8 cellular contexts compared by ENCODE assay signal in genomic region chr4:80184053-80184790, GRCh38. TPM values are rescaled to one million over a fixed set of nuclear protein-coding genes. Genes with fewer than 3 reads are reported as not detected.
A peak's percentile ranks its signal among the peaks of the same experiment; 100 is the strongest.
DNase-seq lines count a peak whose midpoint lies in the region; ATAC-seq and TF ChIP-seq lines count a peak whose summit lies in the region.

No MANE protein-coding gene starts in this region.

- peak; percentile 94 for ATAC-seq in GM21515 (IDR thresholded peaks at IDR 0.05; ENCODE audit: unreplicated experiment)
- ATAC-seq in heart right ventricle = peak; percentile 95 to 98 (median 96)
- peak; percentile 96 for ATAC-seq in upper lobe of right lung

- whole genome bisulfite sequencing in heart right ventricle, 2 donors = 1% methylated on average over 39 to 45 of the region's 45 CpGs

- no peak overlapping the region for H3K27ac ChIP-seq in HUES6 (ENCODE audit: low read depth, low read length)
- H3K27ac ChIP-seq in heart right ventricle = peak overlapping the region in 8 of 10 donors; percentile 31 to 90 (median 64)
- peak overlapping the region; percentile 42 for H3K27ac ChIP-seq in upper lobe of right lung

- H3K4me3 ChIP-seq in HUES6 (ENCODE audit: low read depth, low read length) = peak overlapping the region; percentile 65
- H3K4me3 ChIP-seq in heart right ventricle = peak overlapping the region; percentile 11 to 80 (median 61)
- peak overlapping the region; percentile 63 for H3K4me3 ChIP-seq in upper lobe of right lung

- peak overlapping the region; percentile 98 for H3K27ac Mint-ChIP-seq in activated naive CD8-positive, alpha-beta T cell
- H3K27ac Mint-ChIP-seq in progenitor cell of endocrine pancreas = peak overlapping the region; percentile 56

- H3K36me3 ChIP-seq in HUES6 (ENCODE audit: control insufficient read depth, insufficient read depth, low read length) (no peaks in the 10 kb centered on the region), heart right ventricle (no peaks in the 10 kb centered on the region), upper lobe of right lung (no peaks in the 10 kb centered on the region)

- H3K4me3 Mint-ChIP-seq in activated naive CD8-positive, alpha-beta T cell = peak overlapping the region; percentile 94
- H3K4me3 Mint-ChIP-seq in progenitor cell of endocrine pancreas (ENCODE audit: low read depth) = peak overlapping the region; percentile 54

- in situ Hi-C loops in SK-MEL-5 (cut with HindIII; ENCODE audit: low pct_unique_long_range_greater_than_20kb, low sequenced_read_pairs) = no loop called here

- H3K9ac ChIP-seq in HUES6 (ENCODE audit: low read length) = no peak overlapping the region

- DNase-seq in DMS153 (lab: John Stamatoyannopoulos, UW) (peak; percentile 54), SK-MEL-5 (ENCODE audit: low read depth, low spot score) (peak; percentile 65), heart right ventricle (peak; percentile 85 to 91), progenitor cell of endocrine pancreas (ENCODE audit: low spot score, unreplicated experiment) (peak; percentile 80), upper lobe of right lung (peak; percentile 91)

- H3K4me1 ChIP-seq in HUES6 (ENCODE audit: control insufficient read depth, insufficient read depth, low read length) = peaks cover 20% of the 10 kb centered on the region
- H3K4me1 ChIP-seq in heart right ventricle = peaks cover 3 to 38% (median 29%) of the 10 kb centered on the region in 9 donors
- H3K4me1 ChIP-seq in upper lobe of right lung = peaks cover 30% of the 10 kb centered on the region

- H3K27me3 Mint-ChIP-seq in activated naive CD8-positive, alpha-beta T cell = no peaks in the 10 kb centered on the region
- peaks cover 89% of the 10 kb centered on the region for H3K27me3 Mint-ChIP-seq in progenitor cell of endocrine pancreas

- H3K9me3 ChIP-seq in HUES6 (ENCODE audit: control insufficient read depth, insufficient read depth, low read depth, low read length) = no peaks in the 10 kb centered on the region
- H3K9me3 ChIP-seq in heart right ventricle = peaks cover 0 to 9% (median 4%) of the 10 kb centered on the region in 11 donors
- peaks cover 4% of the 10 kb centered on the region for H3K9me3 ChIP-seq in upper lobe of right lung

- H3K36me3 Mint-ChIP-seq in activated naive CD8-positive, alpha-beta T cell = peaks cover 5% of the 10 kb centered on the region
- H3K36me3 Mint-ChIP-seq in progenitor cell of endocrine pancreas (ENCODE audit: insufficient read depth) = no peaks in the 10 kb centered on the region

- intact Hi-C loops in heart right ventricle (cut with DNase I) = loop anchor here in 5 of 10 donors (2.0 to 10.0 kb wide), 5 partner anchors 49 to 269 kb away; partner anchors contain the start of genes ANTXR2 (in 3 of the 5) and CFAP299 (in 1 of the 5)
- intact Hi-C loops in upper lobe of right lung (cut with DNase I) = no loop called here

- TF ChIP-seq CTCF in heart right ventricle (IDR thresholded peaks at IDR 0.05) = peak; percentile 60 to 99 (median 91)
- TF ChIP-seq CTCF in progenitor cell of endocrine pancreas (IDR thresholded peaks at IDR 0.05; ENCODE audit: unreplicated experiment) = peak; percentile 95
- TF ChIP-seq CTCF in upper lobe of right lung (IDR thresholded peaks at IDR 0.05) = peak; percentile 90

- peaks cover 8% of the 10 kb centered on the region for H3K9me3 Mint-ChIP-seq in activated naive CD8-positive, alpha-beta T cell (ENCODE audit: low read depth)
- peaks cover 4% of the 10 kb centered on the region for H3K9me3 Mint-ChIP-seq in progenitor cell of endocrine pancreas (ENCODE audit: low read depth)

- peaks cover 97% of the 10 kb centered on the region for H3K27me3 ChIP-seq in HUES6 (ENCODE audit: control insufficient read depth, insufficient read depth, low read length)
- H3K27me3 ChIP-seq in heart right ventricle = peaks cover 0 to 65% (median 45%) of the 10 kb centered on the region in 7 donors
- H3K27me3 ChIP-seq in upper lobe of right lung = peaks cover 51% of the 10 kb centered on the region

- H3K4me1 Mint-ChIP-seq in activated naive CD8-positive, alpha-beta T cell (ENCODE audit: low read depth) = peaks cover 53% of the 10 kb centered on the region
- H3K4me1 Mint-ChIP-seq in progenitor cell of endocrine pancreas (ENCODE audit: low read depth) = peaks cover 13% of the 10 kb centered on the region

RNA-seq across cellular contexts. Expression of gene PRDM8, which starts 13.1 kb away (rescaled TPM):
- total RNA-seq in SK-MEL-5 (2014; rRNA removed; shearing (Covaris generic)) = 0.05 TPM in 2 replicates
- polyA plus RNA-seq in SK-MEL-5 (2015; cell fraction: cytosol; rRNA removed) = 0.10 and 0.12 TPM in 2 replicates
- polyA plus RNA-seq in SK-MEL-5 (2015; cell fraction: nucleus; rRNA removed) = not detected in 2 replicates
- total RNA-seq in heart right ventricle (1 to 10 TPM in 3 of 10 donors, under 1 TPM in 7; 0.23 to 1.9 (median 0.67) TPM), progenitor cell of endocrine pancreas (0.31 and 0.38 TPM in 2 replicates), upper lobe of right lung (1.7 TPM)
- polyA plus RNA-seq in heart right ventricle = under 1 TPM; 0.51 to 0.88 TPM
